3 cellular contexts compared by ENCODE assay signal in genomic region chrX:122907375-122907774, GRCh38.
"Had no signal": no experiment of that assay in that cellular context is flagged by ENCODE, and none has a peak within 500 bp of the region (broad histone marks: within the 10 kb centered on the region; RNA-seq: fewer than 3 reads in every experiment).

No MANE protein-coding gene starts in this region.

- ATAC-seq: GM12878 had no signal

- DNase-seq: GDM1, GF-D8 had no signal

- H3K4me3 ChIP-seq: GM12878 had no signal
